In genomic region chr14:105020815-105021655, GRCh38 we compare ENCODE assay signal across 1 cellular context.
TF ChIP-seq lines count a peak whose summit lies in the region.

CDCA4 (minus strand) TSS chr14:105021083; CDS start chr14:105011929, 9,154 bp downstream.

TF ChIP-seq in HepG2, 621 proteins besides CTCF, POLR2A, EP300 and RAD21 (continued from another document and continues in another):
- TF ChIP-seq TRAFD1 (CRISPR knock-in tag; IDR thresholded peaks at IDR 0.05; ENCODE audit: borderline replicate concordance) (no peak), NCOA1 (CRISPR knock-in tag; IDR thresholded peaks at IDR 0.05) (no peak), MXI1 (IDR thresholded peaks at IDR 0.05; ENCODE audit: borderline replicate concordance, low read depth, low read length) (peak; percentile 89; the same call in 2 of the 3 replicates), ARID5B (CRISPR knock-in tag; IDR thresholded peaks at IDR 0.05) (no peak), ATF7 (IDR thresholded peaks at IDR 0.05) (no peak), ATF7 (CRISPR knock-in tag; IDR thresholded peaks at IDR 0.05) (no peak), KDM4B (CRISPR knock-in tag; IDR thresholded peaks at IDR 0.05) (no peak), SIN3B (IDR thresholded peaks at IDR 0.05; ENCODE audit: low read length) (no peak), NFIB (CRISPR knock-in tag; IDR thresholded peaks at IDR 0.05; ENCODE audit: borderline replicate concordance) (no peak), ZNF362 (CRISPR knock-in tag; IDR thresholded peaks at IDR 0.05; ENCODE audit: borderline replicate concordance) (no peak), EEA1 (CRISPR knock-in tag; IDR thresholded peaks at IDR 0.05; ENCODE audit: borderline replicate concordance) (0 out of 2 replicates have a peak, but pooled peaks have one; percentile 16), TARDBP (CRISPR knock-in tag; IDR thresholded peaks at IDR 0.05) (no peak), ZNF503 (CRISPR knock-in tag; IDR thresholded peaks at IDR 0.05) (peak; percentile 30; the same call in 1 of the 2 replicates), TAF15 (IDR thresholded peaks at IDR 0.05; ENCODE audit: low read depth, low read length, poor library complexity, severe bottlenecking) (no peak), NFKBIZ (CRISPR knock-in tag; IDR thresholded peaks at IDR 0.05) (no peak), ZNF569 (CRISPR knock-in tag; IDR thresholded peaks at IDR 0.05; ENCODE audit: borderline replicate concordance) (no peak), ZBTB4 (CRISPR knock-in tag; IDR thresholded peaks at IDR 0.05; ENCODE audit: borderline replicate concordance) (no peak), ZUFSP (CRISPR knock-in tag; IDR thresholded peaks at IDR 0.05; ENCODE audit: borderline replicate concordance) (no peak), THAP11 (CRISPR knock-in tag; IDR thresholded peaks at IDR 0.05) (peak; percentile 77), ZBTB7A (CRISPR knock-in tag; IDR thresholded peaks at IDR 0.05) (no peak), HMG20B (CRISPR knock-in tag; conservative IDR thresholded peaks at IDR 0.05) (no peak), ARNTL (CRISPR knock-in tag; IDR thresholded peaks at IDR 0.05) (0 out of 2 replicates have a peak, but pooled peaks have one; percentile 50), SMAD9 (CRISPR knock-in tag; IDR thresholded peaks at IDR 0.05) (no peak), PBX2 (CRISPR knock-in tag; IDR thresholded peaks at IDR 0.05) (no peak), ZNF720 (CRISPR knock-in tag; IDR thresholded peaks at IDR 0.05) (no peak), ZBTB38 (CRISPR knock-in tag; IDR thresholded peaks at IDR 0.05) (no peak), ZNF589 (CRISPR knock-in tag; conservative IDR thresholded peaks at IDR 0.05) (no peak), BCLAF1 (IDR thresholded peaks at IDR 0.05) (no peak), ZNF556 (CRISPR knock-in tag; IDR thresholded peaks at IDR 0.05; ENCODE audit: borderline replicate concordance) (0 out of 2 replicates have a peak, but pooled peaks have one; percentile 15), ZNF33A (CRISPR knock-in tag; IDR thresholded peaks at IDR 0.05; ENCODE audit: borderline replicate concordance) (no peak), ZNF644 (CRISPR knock-in tag; IDR thresholded peaks at IDR 0.05; ENCODE audit: low read depth) (no peak), MED8 (CRISPR knock-in tag; IDR thresholded peaks at IDR 0.05; ENCODE audit: insufficient replicate concordance) (no peak), ZSCAN21 (CRISPR knock-in tag; IDR thresholded peaks at IDR 0.05; ENCODE audit: borderline replicate concordance) (peak; percentile 37; the same call in 1 of the 2 replicates), MED13 (CRISPR knock-in tag; IDR thresholded peaks at IDR 0.05) (no peak), NFE2 (CRISPR knock-in tag; IDR thresholded peaks at IDR 0.05) (no peak), CCDC6 (CRISPR knock-in tag; IDR thresholded peaks at IDR 0.05) (peak; percentile 82), IRX3 (CRISPR knock-in tag; IDR thresholded peaks at IDR 0.05; ENCODE audit: borderline replicate concordance, low read depth) (0 out of 2 replicates have a peak, but pooled peaks have one; percentile 58), ZBTB7B (CRISPR knock-in tag; IDR thresholded peaks at IDR 0.05) (0 out of 2 replicates have a peak, but pooled peaks have one; percentile 26), ZNF841 (CRISPR knock-in tag; IDR thresholded peaks at IDR 0.05; ENCODE audit: borderline replicate concordance) (no peak), PCBP2 (optimal IDR thresholded peaks at IDR 0.05; ENCODE audit: low read depth, low read length, poor library complexity, severe bottlenecking) (no peak), DR1 (CRISPR knock-in tag; IDR thresholded peaks at IDR 0.05) (no peak; the same call in 1 of the 2 replicates), KAT7 (CRISPR knock-in tag; IDR thresholded peaks at IDR 0.05; ENCODE audit: borderline replicate concordance) (no peak), HNRNPK (IDR thresholded peaks at IDR 0.05; ENCODE audit: low read depth, low read length, poor library complexity, severe bottlenecking) (no peak), ZNF337 (CRISPR knock-in tag; IDR thresholded peaks at IDR 0.05; ENCODE audit: borderline replicate concordance, low read depth) (no peak), PHF20 (CRISPR knock-in tag; IDR thresholded peaks at IDR 0.05) (peak; percentile 55; the same call in 1 of the 2 replicates), ZNF629 (CRISPR knock-in tag; conservative IDR thresholded peaks at IDR 0.05) (peak; percentile 32; the same call in 1 of the 2 replicates)
